Comparison of ENCODE assay signal across 8 cellular contexts in the genomic region with DNA sequence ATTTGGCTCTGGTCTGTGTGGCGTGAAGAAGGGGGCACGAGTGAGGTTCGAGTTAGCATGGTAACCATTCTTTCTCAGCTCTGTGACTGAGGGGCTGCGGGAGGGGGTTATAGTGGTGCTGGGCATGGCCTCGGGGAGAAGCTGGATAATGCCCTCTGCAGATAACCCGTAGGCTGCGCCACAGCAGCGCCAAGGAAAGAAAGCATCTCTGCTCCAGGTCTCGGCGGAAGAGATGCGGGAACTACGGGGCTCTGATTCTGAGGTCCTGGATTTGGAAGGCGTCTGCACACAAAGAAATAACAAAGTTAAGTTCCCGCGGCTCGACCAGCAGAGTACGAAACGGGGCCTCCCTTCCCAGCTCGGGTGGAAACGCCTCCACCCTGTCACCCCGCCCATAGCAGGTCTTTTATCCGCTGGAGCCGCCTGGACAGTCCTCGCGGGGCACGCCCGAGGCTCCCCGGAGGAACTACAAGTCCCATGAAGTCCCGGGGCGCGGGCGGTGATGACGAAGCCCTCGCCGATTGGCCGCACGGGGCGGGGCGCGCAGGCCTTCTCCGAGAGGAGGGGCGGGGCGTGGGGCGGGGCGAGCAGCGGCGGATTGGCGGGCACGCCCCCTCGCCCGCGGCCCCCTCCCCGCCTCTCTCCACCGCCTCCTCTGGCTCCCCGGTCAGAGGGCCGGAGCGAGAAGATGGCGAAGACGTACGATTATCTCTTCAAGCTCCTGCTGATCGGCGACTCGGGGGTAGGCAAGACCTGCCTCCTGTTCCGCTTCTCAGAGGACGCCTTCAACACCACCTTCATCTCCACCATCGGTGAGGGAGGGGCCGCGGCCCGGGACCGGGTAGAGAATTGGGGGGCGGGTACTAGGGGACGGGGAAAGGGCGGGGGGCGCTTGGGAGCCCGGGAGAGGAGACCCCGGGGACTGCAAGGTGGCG. TPM values are rescaled to one million over a fixed set of nuclear protein-coding genes. Genes with fewer than 3 reads are reported as not detected.
DNase-seq lines count a peak whose midpoint lies in the region; ATAC-seq and TF ChIP-seq lines count a peak whose summit lies in the region.

A gene (plus strand): TSS at position 670 of the 935 bp plus-strand sequence. CDS start 19 bp downstream, at position 689.

- ATAC-seq in GM19328 (IDR thresholded peaks at IDR 0.05; ENCODE audit: unreplicated experiment) (peak; percentile 74), HG03520 (IDR thresholded peaks at IDR 0.05; ENCODE audit: unreplicated experiment) (peak; percentile 71), left lobe of liver (peak; percentile 97)

- H3K27ac ChIP-seq in C4-2B, result peak within 1 kb of the TSS; percentile 60

- no peak for TF ChIP-seq CTCF in C4-2B (conservative IDR thresholded peaks at IDR 0.05)

- peak; percentile 94 for DNase-seq in NCI-H748 (lab: John Stamatoyannopoulos, UW; ENCODE audit: unreplicated experiment)
- peak; percentile 97 to 98 for DNase-seq in activated CD4-positive, alpha-beta T cell treated with anti-CD3 and anti-CD28 coated beads, Interleukin-2, amount 50 U/mL, for 24 hours (ENCODE audit: low read depth in 1 of 2, low spot score in 1 of 2)
- DNase-seq in dedifferentiated amniotic fluid mesenchymal stem cell (ENCODE audit: extremely low spot score), result peak; percentile 95
- DNase-seq in left lobe of liver (ENCODE audit: low spot score), result peak; percentile 99
- peak; percentile 99 to 100 for DNase-seq in stimulated activated CD4-positive, alpha-beta T cell treated with anti-CD3 and anti-CD28 coated beads, Interleukin-2, amount 100 ng/mL, for 24 hours

RNA-seq across cellular contexts. Expression of the gene that starts here (rescaled TPM):
- total RNA-seq in left lobe of liver, result 6.8 TPM

Comparison
In these comparisons a context has a peak if more than half of its experiments do, and no peak if none do; other contexts are left out.
1. Peak in every context shown above with its lines: DNase-seq, ATAC-seq and H3K27ac ChIP-seq.